ENCODE assay signal across 22 cellular contexts in the genomic region with DNA sequence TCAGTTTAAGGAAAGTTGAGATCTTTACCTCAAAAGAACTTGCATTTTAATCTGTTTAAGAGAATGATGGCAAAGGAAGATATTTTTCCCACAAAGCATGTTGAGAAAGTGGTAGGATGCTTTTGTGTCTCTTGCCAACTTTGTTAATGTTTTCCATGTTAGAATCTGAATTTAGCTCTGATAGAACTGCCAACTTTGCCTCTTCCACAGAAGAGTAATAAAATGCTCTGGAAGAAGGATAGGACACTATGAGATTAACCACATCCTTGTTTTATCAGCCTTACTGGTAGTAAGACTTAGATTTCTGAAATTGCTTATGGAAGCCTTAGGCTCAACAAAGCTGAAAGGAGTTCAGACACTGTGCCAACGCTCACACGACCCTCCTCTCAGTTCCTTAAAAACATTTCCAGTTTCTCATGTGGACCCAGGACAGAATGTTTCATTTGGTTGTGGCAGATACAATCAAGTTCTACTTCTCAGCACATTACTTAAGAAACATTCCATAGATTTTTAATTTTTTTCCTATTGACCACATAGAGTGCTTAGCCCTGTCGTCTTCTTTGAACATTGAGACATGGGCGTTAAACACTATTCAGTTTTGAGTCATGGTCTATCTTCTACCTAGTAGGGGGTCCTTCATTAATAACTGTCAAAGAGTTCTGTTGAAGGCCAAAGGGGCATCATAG. TPM values are rescaled to one million over a fixed set of nuclear protein-coding genes. Genes with fewer than 3 reads are reported as not detected.
DNase-seq lines count a peak whose midpoint lies in the region; ATAC-seq, FAIRE-seq and TF ChIP-seq lines count a peak whose summit lies in the region.
"Had no signal": no experiment of that assay in that cellular context is flagged by ENCODE, and none has a peak within 500 bp of the region (broad histone marks: within the 10 kb centered on the region; RNA-seq: fewer than 3 reads in every experiment).

No MANE protein-coding gene starts in this region.

- H3K36me3 ChIP-seq in astrocyte (ENCODE audit: insufficient read depth, low read length) (peaks cover 2% of the 10 kb centered on the region), suprapubic skin (peaks cover 82% of the 10 kb centered on the region), GM23338 (ENCODE audit: insufficient read depth) (no peaks in the 10 kb centered on the region; the same call in none of the 2 replicates)

- H4K20me1 ChIP-seq in astrocyte (ENCODE audit: insufficient read depth, low read length) (no peaks in the 10 kb centered on the region), GM23338 (replicated peaks; ENCODE audit: insufficient read depth) (0 out of 2 replicates have a peak, but pooled peaks cover 4% of the 10 kb centered on the region)

- no peak for TF ChIP-seq EP300 in suprapubic skin (IDR thresholded peaks at IDR 0.05)

- H3K4me1 ChIP-seq in astrocyte (ENCODE audit: insufficient read depth, low read length) (peaks cover 15% of the 10 kb centered on the region), suprapubic skin (peaks cover 11% of the 10 kb centered on the region), GM23338 (ENCODE audit: insufficient read depth) (no peaks in the 10 kb centered on the region)

- TF ChIP-seq POLR2A in suprapubic skin (IDR thresholded peaks at IDR 0.05): no peak

- no peaks in the 10 kb centered on the region for H3K79me2 ChIP-seq in astrocyte (ENCODE audit: insufficient read depth, low read length)
- no peaks in the 10 kb centered on the region for H3K79me2 ChIP-seq in GM23338 (replicated peaks; ENCODE audit: insufficient read depth)

- no peaks in the 10 kb centered on the region for H3K27me3 ChIP-seq in astrocyte (ENCODE audit: insufficient read depth, low read length)
- no peaks in the 10 kb centered on the region for H3K27me3 ChIP-seq in suprapubic skin
- no peaks in the 10 kb centered on the region for H3K27me3 ChIP-seq in GM23338 (ENCODE audit: insufficient read depth)
- H3K27me3 ChIP-seq: cardiac muscle cell had no signal

- DNase-seq in GM04504 (ENCODE audit: low read depth) (peak; percentile 62), astrocyte (ENCODE audit: low read depth) (peak; percentile 78), glomerular visceral epithelial cell (ENCODE audit: extremely low spot score) (peak; percentile 6), suprapubic skin (ENCODE audit: low spot score in 2 of 2) (no peak), DMS 273 (lab: John Stamatoyannopoulos, UW; ENCODE audit: unreplicated experiment) (no peak), NCI-H1694 treated with DMSO at 0.1 percent for 48 hours (lab: John Stamatoyannopoulos, UW) (no peak), GM23338 (ENCODE audit: low spot score) (no peak)
- DNase-seq: activated CD4-positive, alpha-beta T cell treated with anti-CD3 and anti-CD28 coated beads for 1 hour; activated naive CD4-positive, alpha-beta T cell treated with anti-CD3 and anti-CD28 coated beads for 36 hours; CD8-positive, alpha-beta memory T cell; glutamatergic neuron; mucosa of descending colon; NCI-H2081 treated with DMSO at 0.1 percent for 48 hours; NCI-H748 treated with DMSO at 0.1 percent for 48 hours; nucleus accumbens; stimulated activated naive CD8-positive, alpha-beta T cell treated with anti-CD3 and anti-CD28 coated beads, Interleukin-15, Interleukin-2, amounts not matched to agents 100 U/mL and 50 U/mL, for 24 hours; T-helper 17 cell had no signal

- H3K27ac ChIP-seq in astrocyte (ENCODE audit: low read depth, low read length): peak overlapping the region; percentile 22
- H3K27ac ChIP-seq in suprapubic skin: peak overlapping the region; percentile 72
- no peak overlapping the region for H3K27ac ChIP-seq in GM23338 (ENCODE audit: low read depth)
- H3K27ac ChIP-seq: cardiac muscle cell, RWPE1 had no signal

- H3K4me3 ChIP-seq in astrocyte (ENCODE audit: insufficient read depth, low read depth, low read length) (no peak overlapping the region), suprapubic skin (no peak overlapping the region), GM23338 (no peak overlapping the region)
- H3K4me3 ChIP-seq: cardiac muscle cell, mucosa of descending colon had no signal

- TF ChIP-seq CTCF in astrocyte (IDR thresholded peaks at IDR 0.05; ENCODE audit: insufficient read depth, low read depth, low read length): no peak
- no peak for TF ChIP-seq CTCF in suprapubic skin (IDR thresholded peaks at IDR 0.05)
- no peak for TF ChIP-seq CTCF in GM23338 (conservative IDR thresholded peaks at IDR 0.05; ENCODE audit: low read depth in 2 of 2)

- H3K4me2 ChIP-seq in astrocyte (ENCODE audit: low read length) (peak overlapping the region; percentile 49), GM23338 (no peak overlapping the region)

- H3K9me3 ChIP-seq in astrocyte (ENCODE audit: insufficient read depth, low read depth, low read length) (no peaks in the 10 kb centered on the region), suprapubic skin (no peaks in the 10 kb centered on the region)
- H3K9me3 ChIP-seq: mucosa of descending colon had no signal

- 68% methylated on average over 4 of the region's 4 CpGs for WGBS in suprapubic skin

- H3K9me2 ChIP-seq in GM23338 (ENCODE audit: insufficient read depth): no peaks in the 10 kb centered on the region

- peak overlapping the region; percentile 84 for H3K27ac Mint-ChIP-seq in astrocyte (ENCODE audit: unreplicated experiment)
- H3K27ac Mint-ChIP-seq in GM23338: no peak overlapping the region
- H3K27ac Mint-ChIP-seq: activated naive CD4-positive, alpha-beta T cell treated with anti-CD3 and anti-CD28 coated beads for 36 hours; T-helper 17 cell had no signal

- peak; percentile 68 for FAIRE-seq in astrocyte (lab: Jason Lieb, UNC)
- FAIRE-seq: endometrium, G401.6 had no signal

- H3K4me1 Mint-ChIP-seq in astrocyte (ENCODE audit: low read depth, unreplicated experiment) (peaks cover 22% of the 10 kb centered on the region), GM23338 (no peaks in the 10 kb centered on the region)
- H3K4me1 Mint-ChIP-seq: CD8-positive, alpha-beta memory T cell had no signal

- H3K4me3 Mint-ChIP-seq in astrocyte (ENCODE audit: unreplicated experiment) (no peak overlapping the region), GM23338 (no peak overlapping the region)
- H3K4me3 Mint-ChIP-seq: activated naive CD4-positive, alpha-beta T cell treated with anti-CD3 and anti-CD28 coated beads for 36 hours; CD8-positive, alpha-beta memory T cell; T-helper 17 cell had no signal

- H2AFZ ChIP-seq in astrocyte (ENCODE audit: low read depth, low read length): no peak overlapping the region
- H2AFZ ChIP-seq in GM23338: no peak overlapping the region

- H3K27me3 Mint-ChIP-seq in astrocyte (ENCODE audit: low read depth, unreplicated experiment): no peaks in the 10 kb centered on the region
- no peaks in the 10 kb centered on the region for H3K27me3 Mint-ChIP-seq in GM23338 (ENCODE audit: insufficient read depth, low read depth, poor library complexity)
- H3K27me3 Mint-ChIP-seq: CD8-positive, alpha-beta memory T cell; T-helper 17 cell had no signal

- ATAC-seq in GM23338 (no peak), HG03025 (IDR thresholded peaks at IDR 0.05; ENCODE audit: low FRiP score, unreplicated experiment) (no peak)
- ATAC-seq: mucosa of descending colon; stimulated activated naive CD8-positive, alpha-beta T cell treated with anti-CD3 and anti-CD28 coated beads, Interleukin-15, Interleukin-2, amounts not matched to agents 100 U/mL and 50 U/mL, for 24 hours; T-helper 17 cell had no signal

- H3K9me3 Mint-ChIP-seq in astrocyte (ENCODE audit: unreplicated experiment) (peaks cover 2% of the 10 kb centered on the region), GM23338 (no peaks in the 10 kb centered on the region; the same call in 2 of the 3 replicates)
- H3K9me3 Mint-ChIP-seq: CD8-positive, alpha-beta memory T cell had no signal

- no peaks in the 10 kb centered on the region for H3F3A ChIP-seq in GM23338 (replicated peaks; ENCODE audit: low read depth)

- no peak overlapping the region for H3K9ac ChIP-seq in astrocyte (ENCODE audit: low read length)

- H3K36me3 Mint-ChIP-seq in astrocyte (ENCODE audit: low read depth, unreplicated experiment) (peaks cover 19% of the 10 kb centered on the region), GM23338 (ENCODE audit: low read depth) (peaks cover 26% of the 10 kb centered on the region)

TF ChIP-seq in GM23338, 12 proteins besides CTCF, POLR2A, EP300 and RAD21:
- TF ChIP-seq CREB1 (CRISPR knock-in tag; IDR thresholded peaks at IDR 0.05; ENCODE audit: low read depth) (no peak), POLR2AphosphoS5 (IDR thresholded peaks at IDR 0.05; ENCODE audit: low read depth) (no peak)

RNA-seq across cellular contexts. Expression of gene MTR, which starts 59.0 kb away (rescaled TPM):
- total RNA-seq in astrocyte (35.8 and 38.7 TPM in 2 replicates), suprapubic skin (10 to 100 TPM; 17.7 to 77.7 (median 27.3) TPM)
- total RNA-seq in GM23338 (2014; rRNA removed; shearing (Covaris generic)): 20.0 and 20.4 TPM in 2 replicates
- 6.3 and 6.4 TPM in 2 replicates for polyA plus RNA-seq in GM23338 (2016; fragmentation: Nextera tagmentation; extraction: Ambion mirVana)

Comparison
In these comparisons a context has a peak if more than half of its experiments do, and no peak if none do; other contexts are left out.
1. DNase-seq: peak in GM04504 (single experiment), astrocyte (single experiment) and glomerular visceral epithelial cell (single experiment); none in suprapubic skin (0 of 2), DMS 273 (single experiment), NCI-H1694 treated with DMSO at 0.1 percent for 48 hours (single experiment) and GM23338 (single experiment).